14 cellular contexts compared by ENCODE assay signal in genomic region chr14:43793579-43793978, GRCh38.
DNase-seq lines count a peak whose midpoint lies in the region; TF ChIP-seq lines count a peak whose summit lies in the region.
"Had no signal": no experiment of that assay in that cellular context is flagged by ENCODE, and none has a peak within 500 bp of the region (broad histone marks: within the 10 kb centered on the region; RNA-seq: fewer than 3 reads in every experiment).

No MANE protein-coding gene starts in this region.

- DNase-seq in SK-N-MC (ENCODE audit: low read depth, low spot score) (peak; percentile 32), osteoblast (ENCODE audit: insufficient read length, low spot score, missing footprints) (peak; percentile 1), right atrium auricular region (ENCODE audit: low spot score) (no peak), MG63 (no peak)
- no peak for DNase-seq in activated CD4-positive, CD25-positive, alpha-beta regulatory T cell treated with anti-CD3 and anti-CD28 coated beads, Interleukin-2, amount 50 U/mL, for 72 hours
- DNase-seq: C1 segment of cervical spinal cord; Caco-2; CD4-positive, CD25-positive, alpha-beta regulatory T cell; CD8-positive, alpha-beta T cell; DMS153; DND-41; GM23248; H9 had no signal

- TF ChIP-seq CTCF in liver (IDR thresholded peaks at IDR 0.05; ENCODE audit: low read depth, low read length, missing input control) = no peak
- no peak for TF ChIP-seq CTCF in osteoblast (IDR thresholded peaks at IDR 0.05; ENCODE audit: extremely low read depth, low read depth, low read length)
- TF ChIP-seq CTCF in right atrium auricular region (IDR thresholded peaks at IDR 0.05) = no peak

- no peaks in the 10 kb centered on the region for H3K79me2 ChIP-seq in osteoblast (ENCODE audit: insufficient read depth, low read length)

- peak; percentile 46 to 51 for TF ChIP-seq RAD21 in liver (IDR thresholded peaks at IDR 0.05)

- H3K4me1 ChIP-seq in liver (ENCODE audit: control insufficient read depth in 4 of 4, insufficient read depth in 4 of 4, low read length in 3 of 4) = peaks cover 0 to 5% (median 0%) of the 10 kb centered on the region in 4 donors
- H3K4me1 ChIP-seq in osteoblast (ENCODE audit: insufficient read depth, low read length) = no peaks in the 10 kb centered on the region
- no peaks in the 10 kb centered on the region for H3K4me1 ChIP-seq in right atrium auricular region
- H3K4me1 ChIP-seq: Caco-2 had no signal

- no peaks in the 10 kb centered on the region for H3K27me3 ChIP-seq in liver (ENCODE audit: control insufficient read depth in 4 of 4, insufficient read depth in 4 of 4, low read length in 3 of 4)
- no peaks in the 10 kb centered on the region for H3K27me3 ChIP-seq in osteoblast (ENCODE audit: insufficient read depth, low read length)
- no peaks in the 10 kb centered on the region for H3K27me3 ChIP-seq in right atrium auricular region
- H3K27me3 ChIP-seq in MG63 = no peaks in the 10 kb centered on the region

- H4K20me1 ChIP-seq in osteoblast (ENCODE audit: insufficient read depth, low read length) = no peaks in the 10 kb centered on the region

- H3K4me2 ChIP-seq in osteoblast (ENCODE audit: insufficient read depth, low read length) = no peak overlapping the region

- no peak overlapping the region for H3K4me3 ChIP-seq in SK-N-MC
- H3K4me3 ChIP-seq in liver (ENCODE audit: low read depth in 1 of 3, low read length in 3 of 3) = peak overlapping the region in 1 of 3 donors; percentile 9
- H3K4me3 ChIP-seq in osteoblast (ENCODE audit: insufficient read depth, low read length) = no peak overlapping the region
- no peak overlapping the region for H3K4me3 ChIP-seq in right atrium auricular region
- H3K4me3 ChIP-seq in MG63 = no peak overlapping the region
- H3K4me3 ChIP-seq: GM23248 had no signal

- 0 out of 2 replicates have a peak overlapping the region, but pooled peaks have one; percentile 26 for H3K27ac ChIP-seq in SK-N-MC
- no peak overlapping the region for H3K27ac ChIP-seq in liver (ENCODE audit: low read depth in 1 of 2, low read length in 2 of 2)
- no peak overlapping the region for H3K27ac ChIP-seq in osteoblast (ENCODE audit: low read depth, low read length)
- no peak overlapping the region for H3K27ac ChIP-seq in right atrium auricular region
- H3K27ac ChIP-seq: GM23248 had no signal

- no peaks in the 10 kb centered on the region for H3K9me3 ChIP-seq in SK-N-MC (ENCODE audit: low read depth, low read length)
- no peaks in the 10 kb centered on the region for H3K9me3 ChIP-seq in liver (ENCODE audit: control insufficient read depth in 4 of 4, low read length in 3 of 4)
- H3K9me3 ChIP-seq in osteoblast (ENCODE audit: low read depth, low read length) = no peaks in the 10 kb centered on the region
- H3K9me3 ChIP-seq in right atrium auricular region = no peaks in the 10 kb centered on the region
- H3K9me3 ChIP-seq in MG63 = no peaks in the 10 kb centered on the region
- H3K9me3 ChIP-seq: Caco-2 had no signal

- no peak overlapping the region for H2AFZ ChIP-seq in osteoblast (ENCODE audit: low read length)
- H2AFZ ChIP-seq: GM23248 had no signal

- H3K36me3 ChIP-seq in SK-N-MC (ENCODE audit: insufficient read depth, low read length) = no peaks in the 10 kb centered on the region
- H3K36me3 ChIP-seq in liver (ENCODE audit: control insufficient read depth in 4 of 4, insufficient read depth in 3 of 4, low read depth in 1 of 4, low read length in 3 of 4) = no peaks in the 10 kb centered on the region
- H3K36me3 ChIP-seq in osteoblast (ENCODE audit: insufficient read depth, low read length) = no peaks in the 10 kb centered on the region
- H3K36me3 ChIP-seq in right atrium auricular region = no peaks in the 10 kb centered on the region
- H3K36me3 ChIP-seq in MG63 = no peaks in the 10 kb centered on the region

- 27% methylated on average over 2 of the region's 2 CpGs for WGBS in liver

- no peak overlapping the region for H3K9ac ChIP-seq in SK-N-MC (ENCODE audit: insufficient read length)
- no peak overlapping the region for H3K9ac ChIP-seq in liver (ENCODE audit: low read depth in 1 of 2, low read length in 2 of 2)
- H3K9ac ChIP-seq: GM23248 had no signal

TF ChIP-seq in liver, 16 proteins besides CTCF, POLR2A, EP300 and RAD21:
- TF ChIP-seq, protein P1, sequence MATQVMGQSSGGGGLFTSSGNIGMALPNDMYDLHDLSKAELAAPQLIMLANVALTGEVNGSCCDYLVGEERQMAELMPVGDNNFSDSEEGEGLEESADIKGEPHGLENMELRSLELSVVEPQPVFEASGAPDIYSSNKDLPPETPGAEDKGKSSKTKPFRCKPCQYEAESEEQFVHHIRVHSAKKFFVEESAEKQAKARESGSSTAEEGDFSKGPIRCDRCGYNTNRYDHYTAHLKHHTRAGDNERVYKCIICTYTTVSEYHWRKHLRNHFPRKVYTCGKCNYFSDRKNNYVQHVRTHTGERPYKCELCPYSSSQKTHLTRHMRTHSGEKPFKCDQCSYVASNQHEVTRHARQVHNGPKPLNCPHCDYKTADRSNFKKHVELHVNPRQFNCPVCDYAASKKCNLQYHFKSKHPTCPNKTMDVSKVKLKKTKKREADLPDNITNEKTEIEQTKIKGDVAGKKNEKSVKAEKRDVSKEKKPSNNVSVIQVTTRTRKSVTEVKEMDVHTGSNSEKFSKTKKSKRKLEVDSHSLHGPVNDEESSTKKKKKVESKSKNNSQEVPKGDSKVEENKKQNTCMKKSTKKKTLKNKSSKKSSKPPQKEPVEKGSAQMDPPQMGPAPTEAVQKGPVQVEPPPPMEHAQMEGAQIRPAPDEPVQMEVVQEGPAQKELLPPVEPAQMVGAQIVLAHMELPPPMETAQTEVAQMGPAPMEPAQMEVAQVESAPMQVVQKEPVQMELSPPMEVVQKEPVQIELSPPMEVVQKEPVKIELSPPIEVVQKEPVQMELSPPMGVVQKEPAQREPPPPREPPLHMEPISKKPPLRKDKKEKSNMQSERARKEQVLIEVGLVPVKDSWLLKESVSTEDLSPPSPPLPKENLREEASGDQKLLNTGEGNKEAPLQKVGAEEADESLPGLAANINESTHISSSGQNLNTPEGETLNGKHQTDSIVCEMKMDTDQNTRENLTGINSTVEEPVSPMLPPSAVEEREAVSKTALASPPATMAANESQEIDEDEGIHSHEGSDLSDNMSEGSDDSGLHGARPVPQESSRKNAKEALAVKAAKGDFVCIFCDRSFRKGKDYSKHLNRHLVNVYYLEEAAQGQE (IDR thresholded peaks at IDR 0.05) = no peak
- TF ChIP-seq YY1 (IDR thresholded peaks at IDR 0.05) (no peak), HNF4A (conservative IDR thresholded peaks at IDR 0.05) (no peak), SP1 (IDR thresholded peaks at IDR 0.05) (no peak), FOXA2 (IDR thresholded peaks at IDR 0.05) (no peak), GABPA (IDR thresholded peaks at IDR 0.05 in 1 of 2, conservative IDR thresholded peaks at IDR 0.05 in 1 of 2) (no peak), NR2F2 (IDR thresholded peaks at IDR 0.05) (no peak), MAX (IDR thresholded peaks at IDR 0.05) (no peak), TAF1 (conservative IDR thresholded peaks at IDR 0.05) (no peak), EGR1 (IDR thresholded peaks at IDR 0.05; ENCODE audit: low read depth in 2 of 2) (no peak), RXRA (IDR thresholded peaks at IDR 0.05) (no peak), JUND (IDR thresholded peaks at IDR 0.05) (no peak), FOXA1 (IDR thresholded peaks at IDR 0.05) (no peak), HNF4G (IDR thresholded peaks at IDR 0.05) (no peak), ZBTB33 (IDR thresholded peaks at IDR 0.05) (no peak)
- TF ChIP-seq, protein P2, sequence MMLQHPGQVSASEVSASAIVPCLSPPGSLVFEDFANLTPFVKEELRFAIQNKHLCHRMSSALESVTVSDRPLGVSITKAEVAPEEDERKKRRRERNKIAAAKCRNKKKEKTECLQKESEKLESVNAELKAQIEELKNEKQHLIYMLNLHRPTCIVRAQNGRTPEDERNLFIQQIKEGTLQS (IDR thresholded peaks at IDR 0.05) = no peak

Comparison
In these comparisons a context has a peak if more than half of its experiments do, and no peak if none do; other contexts are left out.
1. DNase-seq: peak in SK-N-MC (single experiment) and osteoblast (single experiment); none in activated CD4-positive, CD25-positive, alpha-beta regulatory T cell treated with anti-CD3 and anti-CD28 coated beads, Interleukin-2, amount 50 U/mL, for 72 hours (single experiment), right atrium auricular region (single experiment) and MG63 (single experiment).